Comparison of ENCODE assay signal across 1 cellular context in genomic region chr7:106072715-106073091, GRCh38.
TF ChIP-seq lines count a peak whose summit lies in the region.

No MANE protein-coding gene starts in this region.

TF ChIP-seq in endothelial cell of umbilical vein, 7 proteins besides CTCF, POLR2A, EP300 and RAD21:
- TF ChIP-seq FOS (IDR thresholded peaks at IDR 0.05; ENCODE audit: borderline replicate concordance, insufficient read depth, low read length): no peak
- no peak for TF ChIP-seq GATA2 (IDR thresholded peaks at IDR 0.05; ENCODE audit: insufficient read depth, insufficient read length, low read depth, low read length)
